Comparison of ENCODE assay signal across 8 cellular contexts in genomic region chr18:35386600-35387366, GRCh38. TPM values are rescaled to one million over a fixed set of nuclear protein-coding genes. Genes with fewer than 3 reads are reported as not detected.
A peak's percentile ranks its signal among the peaks of the same experiment; 100 is the strongest.
DNase-seq lines count a peak whose midpoint lies in the region; ATAC-seq lines count a peak whose summit lies in the region.

No MANE protein-coding gene starts in this region.

- POLR2A ChIA-PET in activated CD4-positive, alpha-beta T cell treated with anti-CD3 and anti-CD28 coated beads, Interleukin-2, amount 10 ng/mL, durations not matched to agents 7 days and 5 days (lab: Charles Lee) = interaction anchor here (0.7 kb wide), 1 partner anchor 155 kb away, joined by 3 read pairs; no protein-coding TSS in a partner anchor

- H3K9me3 Mint-ChIP-seq in activated CD4-positive, alpha-beta T cell treated with anti-CD3 and anti-CD28 coated beads, Interleukin-2, amount 10 ng/mL, durations not matched to agents 7 days and 5 days = no peaks in the 10 kb centered on the region

- no peak overlapping the region for H3K27ac Mint-ChIP-seq in activated CD4-positive, alpha-beta T cell treated with anti-CD3 and anti-CD28 coated beads, Interleukin-2, amount 10 ng/mL, durations not matched to agents 7 days and 5 days

- ATAC-seq in GM18868 (IDR thresholded peaks at IDR 0.05; ENCODE audit: unreplicated experiment) = peak; percentile 84
- ATAC-seq in HG03469 (IDR thresholded peaks at IDR 0.05; ENCODE audit: unreplicated experiment) = peak; percentile 71

- H3K4me1 Mint-ChIP-seq in activated CD4-positive, alpha-beta T cell treated with anti-CD3 and anti-CD28 coated beads, Interleukin-2, amount 10 ng/mL, durations not matched to agents 7 days and 5 days = peaks cover 6% of the 10 kb centered on the region

- peaks cover 34% of the 10 kb centered on the region for H3K27me3 Mint-ChIP-seq in activated CD4-positive, alpha-beta T cell treated with anti-CD3 and anti-CD28 coated beads, Interleukin-2, amount 10 ng/mL, durations not matched to agents 7 days and 5 days

- peak; percentile 79 for DNase-seq in AG20443 (ENCODE audit: low spot score)
- peak; percentile 69 for DNase-seq in NCI-H526 treated with DMSO at 0.1 percent for 48 hours (lab: John Stamatoyannopoulos, UW)
- peak; percentile 78 for DNase-seq in activated CD4-positive, alpha-beta T cell treated with anti-CD3 and anti-CD28 coated beads, Interleukin-2, amount 10 ng/mL, durations not matched to agents 7 days and 5 days
- DNase-seq in ecto neural progenitor cell (ENCODE audit: low spot score) = peak; percentile 68
- peak; percentile 89 to 91 for DNase-seq in lung microvascular endothelial cell (ENCODE audit: low read depth in 2 of 2)
- DNase-seq in stimulated activated CD8-positive, alpha-beta memory T cell treated with anti-CD3 and anti-CD28 coated beads, Interleukin-15, amount 100 ng/mL, for 48 hours (ENCODE audit: low read depth in 2 of 2) = peak; percentile 23 to 32

- CTCF ChIA-PET in activated CD4-positive, alpha-beta T cell treated with anti-CD3 and anti-CD28 coated beads, Interleukin-2, amount 10 ng/mL, durations not matched to agents 7 days and 5 days (lab: Charles Lee) = interaction anchor here (0.5 to 2.5 kb wide), 16 partner anchors 10 to 842 kb away, joined by 3 to 5 read pairs (median 3); partner anchors contain the start of gene ZNF396

- no peaks in the 10 kb centered on the region for H3K36me3 Mint-ChIP-seq in activated CD4-positive, alpha-beta T cell treated with anti-CD3 and anti-CD28 coated beads, Interleukin-2, amount 10 ng/mL, durations not matched to agents 7 days and 5 days (ENCODE audit: low read depth)

- H3K4me3 Mint-ChIP-seq in activated CD4-positive, alpha-beta T cell treated with anti-CD3 and anti-CD28 coated beads, Interleukin-2, amount 10 ng/mL, durations not matched to agents 7 days and 5 days = no peak overlapping the region

RNA-seq across cellular contexts. Expression of gene ZNF396, which starts 9.6 kb away (rescaled TPM):
- total RNA-seq in activated CD4-positive, alpha-beta T cell treated with anti-CD3 and anti-CD28 coated beads, Interleukin-2, amount 10 ng/mL, durations not matched to agents 7 days and 5 days = under 1 TPM; 0.50 to 0.77 TPM
- 0.22 and 0.60 TPM in 2 replicates for total RNA-seq in lung microvascular endothelial cell

RNA-seq across cellular contexts. Expression of gene ZNF24, which starts 42.6 kb away (rescaled TPM):
- 10 to 100 TPM; 46.9 to 58.9 TPM for total RNA-seq in activated CD4-positive, alpha-beta T cell treated with anti-CD3 and anti-CD28 coated beads, Interleukin-2, amount 10 ng/mL, durations not matched to agents 7 days and 5 days
- total RNA-seq in lung microvascular endothelial cell = 20.7 and 32.1 TPM in 2 replicates

Comparison
In these comparisons a context has a peak if more than half of its experiments do, and no peak if none do; other contexts are left out.
1. Peak in every context shown above with its lines: DNase-seq and ATAC-seq.
2. DNase-seq: peak in every context shown above with its lines; median percentile 90 in lung microvascular endothelial cell; 79 in AG20443; 78 in activated CD4-positive, alpha-beta T cell treated with anti-CD3 and anti-CD28 coated beads, Interleukin-2, amount 10 ng/mL, durations not matched to agents 7 days and 5 days; 69 in NCI-H526 treated with DMSO at 0.1 percent for 48 hours; 68 in ecto neural progenitor cell; 28 in stimulated activated CD8-positive, alpha-beta memory T cell treated with anti-CD3 and anti-CD28 coated beads, Interleukin-15, amount 100 ng/mL, for 48 hours.